ENCODE assay signal across 18 cellular contexts in genomic region chr12:131536766-131537165, GRCh38.
"Had no signal": no experiment of that assay in that cellular context is flagged by ENCODE, and none has a peak within 500 bp of the region (broad histone marks: within the 10 kb centered on the region; RNA-seq: fewer than 3 reads in every experiment).

No MANE protein-coding gene starts in this region.

- ATAC-seq: activated CD8-positive, alpha-beta T cell treated with anti-CD3 and anti-CD28 coated beads, Interleukin-2, amount 10 ng/mL, durations not matched to agents 7 days and 5 days; right cardiac atrium had no signal

- H3K36me3 Mint-ChIP-seq: activated naive CD8-positive, alpha-beta T cell treated with anti-CD3 and anti-CD28 coated beads, Interleukin-2, amount 10 ng/mL, durations not matched to agents 7 days and 5 days; brain had no signal

- H3K4me1 ChIP-seq: lower lobe of right lung, prostate gland, suprapubic skin, vagina had no signal

- H3K9me3 ChIP-seq: lower lobe of right lung, prostate gland, suprapubic skin, vagina had no signal

- H3K4me1 Mint-ChIP-seq: activated B cell treated with CpG ODN at 0.5 μM for 24 hours; activated naive CD8-positive, alpha-beta T cell treated with anti-CD3 and anti-CD28 coated beads, Interleukin-2, amount 10 ng/mL, durations not matched to agents 7 days and 5 days; brain had no signal

- DNase-seq: activated B cell treated with CpG ODN at 0.5 μM for 24 hours; activated CD4-positive, alpha-beta T cell treated with anti-CD3 and anti-CD28 coated beads, Interleukin-2, amount 10 ng/mL, durations not matched to agents 7 days and 5 days; activated CD8-positive, alpha-beta T cell treated with anti-CD3 and anti-CD28 coated beads, Interleukin-2, amount 10 ng/mL, durations not matched to agents 7 days and 5 days; activated naive CD8-positive, alpha-beta T cell treated with anti-CD3 and anti-CD28 coated beads, Interleukin-2, amount 10 ng/mL, durations not matched to agents 7 days and 5 days; activated T-cell treated with anti-CD3 and anti-CD28 coated beads, Interleukin-2, amount 50 U/mL, for 4 hours; caudate nucleus; erythroblast; lower lobe of right lung; stimulated activated CD4-positive, alpha-beta T cell treated with anti-CD3 and anti-CD28 coated beads, Interleukin-2, amount 100 ng/mL, for 48 hours; trophoblast cell had no signal

- H3K36me3 ChIP-seq: lower lobe of right lung, prostate gland, suprapubic skin, vagina had no signal

- H3K27ac ChIP-seq: lower lobe of right lung, prostate gland, suprapubic skin, vagina had no signal

- H3K9me3 Mint-ChIP-seq: activated B cell treated with CpG ODN at 0.5 μM for 24 hours; activated CD4-positive, alpha-beta T cell treated with anti-CD3 and anti-CD28 coated beads, Interleukin-2, amount 10 ng/mL, durations not matched to agents 7 days and 5 days; activated naive CD8-positive, alpha-beta T cell treated with anti-CD3 and anti-CD28 coated beads, Interleukin-2, amount 10 ng/mL, durations not matched to agents 7 days and 5 days; activated T-cell treated with anti-CD3 and anti-CD28 coated beads, Interleukin-2, amount 50 U/mL, for 4 hours; neural crest cell; stimulated activated naive CD8-positive, alpha-beta T cell treated with anti-CD3 and anti-CD28 coated beads, Interleukin-15, amount 100 ng/mL, for 72 hours had no signal

- H3K27ac Mint-ChIP-seq: activated B cell treated with CpG ODN at 0.5 μM for 24 hours; activated CD4-positive, alpha-beta T cell treated with anti-CD3 and anti-CD28 coated beads, Interleukin-2, amount 10 ng/mL, durations not matched to agents 7 days and 5 days; activated CD8-positive, alpha-beta T cell treated with anti-CD3 and anti-CD28 coated beads, Interleukin-2, amount 10 ng/mL, durations not matched to agents 7 days and 5 days; activated naive CD8-positive, alpha-beta T cell treated with anti-CD3 and anti-CD28 coated beads, Interleukin-2, amount 10 ng/mL, durations not matched to agents 7 days and 5 days; brain; stimulated activated naive CD8-positive, alpha-beta T cell treated with anti-CD3 and anti-CD28 coated beads, Interleukin-15, amount 100 ng/mL, for 72 hours had no signal

- H3K4me3 Mint-ChIP-seq: activated B cell treated with CpG ODN at 0.5 μM for 24 hours; activated CD4-positive, alpha-beta T cell treated with anti-CD3 and anti-CD28 coated beads, Interleukin-2, amount 10 ng/mL, durations not matched to agents 7 days and 5 days; activated CD8-positive, alpha-beta T cell treated with anti-CD3 and anti-CD28 coated beads, Interleukin-2, amount 10 ng/mL, durations not matched to agents 7 days and 5 days; activated naive CD8-positive, alpha-beta T cell treated with anti-CD3 and anti-CD28 coated beads, Interleukin-2, amount 10 ng/mL, durations not matched to agents 7 days and 5 days; activated T-cell treated with anti-CD3 and anti-CD28 coated beads, Interleukin-2, amount 50 U/mL, for 4 hours; brain; neural crest cell had no signal

- H3K27me3 Mint-ChIP-seq: activated CD4-positive, alpha-beta T cell treated with anti-CD3 and anti-CD28 coated beads, Interleukin-2, amount 10 ng/mL, durations not matched to agents 7 days and 5 days; activated naive CD8-positive, alpha-beta T cell treated with anti-CD3 and anti-CD28 coated beads, Interleukin-2, amount 10 ng/mL, durations not matched to agents 7 days and 5 days had no signal

- H3K4me3 ChIP-seq: lower lobe of right lung, prostate gland, skin epidermis, suprapubic skin, vagina had no signal

- H3K27me3 ChIP-seq: vagina had no signal
